In genomic region chr6:693737-694038, GRCh38 we compare ENCODE assay signal across 9 cellular contexts. TPM values are rescaled to one million over a fixed set of nuclear protein-coding genes. Genes with fewer than 3 reads are reported as not detected.
DNase-seq lines count a peak whose midpoint lies in the region; ATAC-seq and TF ChIP-seq lines count a peak whose summit lies in the region.
"Had no signal": no experiment of that assay in that cellular context is flagged by ENCODE, and none has a peak within 500 bp of the region (broad histone marks: within the 10 kb centered on the region; RNA-seq: fewer than 3 reads in every experiment).

No MANE protein-coding gene starts in this region.

- no peak for TF ChIP-seq CTCF in CD4-positive, alpha-beta T cell (IDR thresholded peaks at IDR 0.05)
- TF ChIP-seq CTCF in dorsolateral prefrontal cortex (IDR thresholded peaks at IDR 0.05 in 54 of 56, conservative IDR thresholded peaks at IDR 0.05 in 2 of 56; ENCODE audit: low read depth in 1 of 56, partially characterized antibody in 56 of 56), result no peak
- no peak for TF ChIP-seq CTCF in neural progenitor cell (IDR thresholded peaks at IDR 0.05)

- H3K4me3 Mint-ChIP-seq in CD4-positive, alpha-beta T cell, result peak overlapping the region; percentile 97
- H3K4me3 Mint-ChIP-seq in neural progenitor cell, result peak overlapping the region; percentile 97

- no peaks in the 10 kb centered on the region for H3K27me3 ChIP-seq in CD4-positive, alpha-beta T cell (ENCODE audit: control insufficient read depth, insufficient read depth, low read length)
- H3K27me3 ChIP-seq in MG63 (no peaks in the 10 kb centered on the region), dorsolateral prefrontal cortex (no peaks in the 10 kb centered on the region), neural progenitor cell (no peaks in the 10 kb centered on the region)

- POLR2A ChIA-PET in CD4-positive, alpha-beta T cell (lab: Charles Lee), result interaction anchor here (0.9 to 2.6 kb wide), 6 partner anchors 9 to 201 kb away, joined by 3 to 27 read pairs (median 6); no protein-coding TSS in a partner anchor

- intact Hi-C loops in CD4-positive, alpha-beta T cell (cut with DNase I, micrococcal nuclease), result loop anchor here (2.0 to 5.0 kb wide), 3 partner anchors 17 to 1549 kb away; partner anchors contain the start of gene DUSP22 (in 1 of the 2)
- intact Hi-C loops in dorsolateral prefrontal cortex (cut with DNase I), result no loop called here

- H3K27me3 Mint-ChIP-seq in CD4-positive, alpha-beta T cell, result no peaks in the 10 kb centered on the region
- peaks cover 6% of the 10 kb centered on the region for H3K27me3 Mint-ChIP-seq in neural progenitor cell (ENCODE audit: insufficient read depth, low read depth)

- H3K9me3 Mint-ChIP-seq in CD4-positive, alpha-beta T cell, result no peaks in the 10 kb centered on the region
- H3K9me3 Mint-ChIP-seq in neural progenitor cell, result no peaks in the 10 kb centered on the region

- no peak for DNase-seq in CD4-positive, alpha-beta T cell
- DNase-seq in MG63 (no peak), dorsolateral prefrontal cortex (no peak), neural progenitor cell (ENCODE audit: low spot score) (no peak), epidermal melanocyte (ENCODE audit: insufficient read length, low spot score) (no peak), NCI-H1694 treated with DMSO at 0.1 percent for 48 hours (lab: John Stamatoyannopoulos, UW) (no peak), NCI-H1694 (lab: John Stamatoyannopoulos, UW) (no peak)
- DNase-seq: central memory CD4-positive, alpha-beta T cell had no signal

- ATAC-seq in CD4-positive, alpha-beta T cell (ENCODE audit: poor library complexity), result no peak
- no peak for ATAC-seq in HG02623 (IDR thresholded peaks at IDR 0.05; ENCODE audit: unreplicated experiment)

- peaks cover 37% of the 10 kb centered on the region for H3K79me2 ChIP-seq in neural progenitor cell (ENCODE audit: low read depth)

- H3K36me3 Mint-ChIP-seq in CD4-positive, alpha-beta T cell (ENCODE audit: low read depth), result peaks cover 21% of the 10 kb centered on the region
- H3K36me3 Mint-ChIP-seq in neural progenitor cell, result no peaks in the 10 kb centered on the region

- no peak overlapping the region for H3K27ac ChIP-seq in CD4-positive, alpha-beta T cell (ENCODE audit: low read depth, low read length)
- H3K27ac ChIP-seq in dorsolateral prefrontal cortex, result no peak overlapping the region
- no peak overlapping the region for H3K27ac ChIP-seq in neural progenitor cell

- peaks cover 24% of the 10 kb centered on the region for H3K4me1 Mint-ChIP-seq in CD4-positive, alpha-beta T cell (ENCODE audit: low read depth)
- peaks cover 16% of the 10 kb centered on the region for H3K4me1 Mint-ChIP-seq in neural progenitor cell

- no peak overlapping the region for H3K27ac Mint-ChIP-seq in CD4-positive, alpha-beta T cell
- no peak overlapping the region for H3K27ac Mint-ChIP-seq in neural progenitor cell

- H2AFZ ChIP-seq in neural progenitor cell (replicated peaks), result no peak overlapping the region

- CTCF ChIA-PET in CD4-positive, alpha-beta T cell (lab: Charles Lee), result no interaction called here

- no peaks in the 10 kb centered on the region for H3K9me3 ChIP-seq in CD4-positive, alpha-beta T cell (ENCODE audit: control insufficient read depth, low read length)
- H3K9me3 ChIP-seq in MG63 (no peaks in the 10 kb centered on the region), neural progenitor cell (ENCODE audit: low read depth) (no peaks in the 10 kb centered on the region)

- H3K9ac ChIP-seq in neural progenitor cell, result peak overlapping the region; percentile 20

- no peaks in the 10 kb centered on the region for H3F3A ChIP-seq in neural progenitor cell (ENCODE audit: low read depth)

- peaks cover 8% of the 10 kb centered on the region for H3K4me1 ChIP-seq in neural progenitor cell

- H4K20me1 ChIP-seq in neural progenitor cell (ENCODE audit: low read depth), result peaks cover 27% of the 10 kb centered on the region

- peak overlapping the region; percentile 92 for H3K4me2 ChIP-seq in neural progenitor cell

- H3K4me3 ChIP-seq in MG63 (peak overlapping the region; percentile 77), dorsolateral prefrontal cortex (peak overlapping the region in 53 of 59 donors; percentile 65 to 98 (median 90)), neural progenitor cell (peak overlapping the region; percentile 90)

- H3K36me3 ChIP-seq in MG63 (no peaks in the 10 kb centered on the region), neural progenitor cell (no peaks in the 10 kb centered on the region)

RNA-seq across cellular contexts. Expression of gene EXOC2, which starts 0.7 kb away (rescaled TPM):
- 10 to 100 TPM; 16.7 to 18.8 TPM for total RNA-seq in CD4-positive, alpha-beta T cell
- 16.9 and 19.7 TPM in 2 replicates for total RNA-seq in MG63 (2014; rRNA removed; shearing (Covaris generic); ENCODE audit: low replicate concordance)
- 10 to 100 TPM; 20.3 to 35.6 (median 28.9) TPM for total RNA-seq in dorsolateral prefrontal cortex
- total RNA-seq in neural progenitor cell (ENCODE audit: low replicate concordance), result 37.3 and 46.5 TPM in 2 replicates

RNA-seq across cellular contexts. Expression of gene HUS1B, which starts 36.8 kb away (rescaled TPM):
- total RNA-seq in CD4-positive, alpha-beta T cell, result 1 to 10 TPM; 2.2 to 3.1 TPM
- total RNA-seq in MG63 (2014; rRNA removed; shearing (Covaris generic); ENCODE audit: low replicate concordance), result 0.22 TPM in 1 of 2 replicates, not detected in the other
- total RNA-seq in dorsolateral prefrontal cortex, result 1 to 10 TPM in 111 of 120 experiments, under 1 TPM in 8, not detected in 1; 0.49 to 4.6 (median 1.8) TPM
- total RNA-seq in neural progenitor cell (ENCODE audit: low replicate concordance), result 0.43 TPM in 1 of 2 replicates, not detected in the other

Comparison
In these comparisons a context has a peak if more than half of its experiments do, and no peak if none do; other contexts are left out.
1. intact Hi-C loops: an anchor here in CD4-positive, alpha-beta T cell (2.0 to 5.0 kb wide); none called in dorsolateral prefrontal cortex.